25 cellular contexts compared by ENCODE assay signal in the genomic region with DNA sequence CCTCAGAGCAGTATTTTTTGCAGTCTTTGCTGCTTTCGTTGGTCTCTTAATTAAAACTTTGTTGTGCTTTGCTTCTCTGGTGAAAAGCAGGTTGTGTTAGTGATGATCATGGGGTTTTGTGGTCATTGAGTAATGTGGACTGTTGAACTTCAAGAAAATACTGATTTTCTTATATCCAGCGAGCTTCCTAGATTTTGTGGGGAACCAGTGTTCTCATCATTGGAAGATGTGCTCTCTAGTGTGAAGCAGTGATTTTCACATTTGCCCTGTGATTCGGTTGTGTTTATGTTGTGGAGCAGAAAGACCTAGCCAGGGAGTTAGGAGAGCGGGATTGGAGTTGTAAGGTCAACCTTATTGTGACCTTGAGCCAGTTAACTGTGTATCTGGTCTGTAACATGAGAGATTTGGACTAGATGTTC. TPM values are rescaled to one million over a fixed set of nuclear protein-coding genes. Genes with fewer than 3 reads are reported as not detected.
DNase-seq lines count a peak whose midpoint lies in the region; ATAC-seq and TF ChIP-seq lines count a peak whose summit lies in the region.
"Had no signal": no experiment of that assay in that cellular context is flagged by ENCODE, and none has a peak within 500 bp of the region (broad histone marks: within the 10 kb centered on the region; RNA-seq: fewer than 3 reads in every experiment).

No MANE protein-coding gene starts in this region.

- intact Hi-C loops in psoas muscle (cut with DNase I), result no loop called here

- H3K9me3 ChIP-seq in GM23248 (ENCODE audit: low read depth) (no peaks in the 10 kb centered on the region), fibroblast of lung (ENCODE audit: control insufficient read depth, insufficient read depth, low read depth, low read length) (no peaks in the 10 kb centered on the region), parathyroid adenoma (ENCODE audit: control insufficient read depth, low read length) (no peaks in the 10 kb centered on the region), psoas muscle (no peaks in the 10 kb centered on the region)
- H3K9me3 ChIP-seq: Caco-2, gastrocnemius medialis, upper lobe of right lung had no signal

- H3K4me2 ChIP-seq in GM23248 (ENCODE audit: unreplicated experiment), result peak overlapping the region; percentile 19
- H3K4me2 ChIP-seq in fibroblast of lung (ENCODE audit: extremely low read depth, insufficient read depth, low read length), result no peak overlapping the region
- peak overlapping the region; percentile 19 for H3K4me2 ChIP-seq in parathyroid adenoma (ENCODE audit: low read length)

- no peaks in the 10 kb centered on the region for H4K20me1 ChIP-seq in GM23248 (ENCODE audit: insufficient read depth)
- no peaks in the 10 kb centered on the region for H4K20me1 ChIP-seq in fibroblast of lung (ENCODE audit: control insufficient read depth, extremely low read depth, insufficient read depth, low read length)

- H2AFZ ChIP-seq in GM23248, result no peak overlapping the region
- no peak overlapping the region for H2AFZ ChIP-seq in fibroblast of lung (ENCODE audit: low read length)
- no peak overlapping the region for H2AFZ ChIP-seq in parathyroid adenoma

- no peaks in the 10 kb centered on the region for H3K9me2 ChIP-seq in GM23248 (ENCODE audit: insufficient read depth)

- H3K4me1 ChIP-seq in GM23248 (ENCODE audit: insufficient read depth), result peaks cover 74% of the 10 kb centered on the region
- peaks cover 6% of the 10 kb centered on the region for H3K4me1 ChIP-seq in fibroblast of lung (ENCODE audit: control insufficient read depth, extremely low read depth, insufficient read depth, low read length)
- H3K4me1 ChIP-seq in parathyroid adenoma, result no peaks in the 10 kb centered on the region
- peaks cover 3% of the 10 kb centered on the region for H3K4me1 ChIP-seq in psoas muscle
- H3K4me1 ChIP-seq: Caco-2 had no signal

- DNase-seq in GM23248, result no peak
- peak; percentile 61 for DNase-seq in SK-MEL-5 (ENCODE audit: low read depth, low spot score)
- peak; percentile 40 to 60 for DNase-seq in fibroblast of lung (ENCODE audit: low read depth in 2 of 2)
- DNase-seq in stimulated activated CD4-positive, alpha-beta T cell treated with anti-CD3 and anti-CD28 coated beads, Interleukin-15, amount 100 ng/mL, for 24 hours, result no peak
- DNase-seq in NK-92 (lab: John Stamatoyannopoulos, UW; ENCODE audit: unreplicated experiment), result no peak
- DNase-seq in psoas muscle, result no peak
- no peak for DNase-seq in C1 segment of cervical spinal cord (lab: John Stamatoyannopoulos, UW)
- DNase-seq: activated CD4-positive, alpha-beta T cell treated with anti-CD3 and anti-CD28 coated beads, Interleukin-2, amount 10 ng/mL, durations not matched to agents 24 days and 14 days; activated naive CD4-positive, alpha-beta T cell treated with anti-CD3 and anti-CD28 coated beads, Interleukin-2, amount 50 U/mL, for 16 hours; activated T-cell treated with anti-CD3 and anti-CD28 coated beads, Interleukin-2, amount 50 U/mL, for 72 hours; Caco-2; central memory CD4-positive, alpha-beta T cell; dorsolateral prefrontal cortex; gastrocnemius medialis; hypothalamus; left ventricle myocardium inferior; midbrain; natural killer cell; NCI-H1694; NCI-H526 treated with DMSO at 0.1 percent for 48 hours; posterior cingulate gyrus; upper lobe of right lung had no signal

- 75 to 76% methylated on average over 4 of the region's 4 CpGs for WGBS in GM23248 (ENCODE audit: low coverage in 1 of 2, low lambda C conversion rate in 2 of 2, missing lambda C conversion rate in 2 of 2), 2 experiments
- WGBS in psoas muscle, 3 donors, result 49 to 70% (median 60%) methylated on average over 4 of the region's 4 CpGs

- H3K4me3 ChIP-seq in GM23248 (no peak overlapping the region), fibroblast of lung (replicated peaks in 1 of 4; ENCODE audit: control extremely low read depth in 1 of 4, insufficient read depth in 1 of 4, low read depth in 3 of 4, low read length in 4 of 4) (no peak overlapping the region), parathyroid adenoma (ENCODE audit: low read depth, low read length) (no peak overlapping the region), psoas muscle (no peak overlapping the region)
- H3K4me3 ChIP-seq: BLaER1 treated with 17β-estradiol and CSF1 and Interleukin-3, amounts not matched to agents 10 nM and 100 nM; dorsolateral prefrontal cortex; gastrocnemius medialis; left ventricle myocardium inferior; upper lobe of right lung had no signal

- in situ Hi-C loops in GM23248 (cut with MboI), result no loop called here
- in situ Hi-C loops in SK-MEL-5 (cut with HindIII; ENCODE audit: low pct_unique_long_range_greater_than_20kb, low sequenced_read_pairs), result no loop called here

- no peak for ATAC-seq in psoas muscle
- ATAC-seq: activated T-cell treated with anti-CD3 and anti-CD28 coated beads, Interleukin-2, amount 50 U/mL, for 72 hours; gastrocnemius medialis; natural killer cell; upper lobe of right lung had no signal

- H3K9ac ChIP-seq in GM23248 (no peak overlapping the region), fibroblast of lung (ENCODE audit: insufficient read depth, low read length) (no peak overlapping the region), parathyroid adenoma (no peak overlapping the region)
- H3K9ac ChIP-seq: BLaER1 treated with 17β-estradiol and CSF1 and Interleukin-3, amounts not matched to agents 10 nM and 100 nM had no signal

- peaks cover 100% of the 10 kb centered on the region for H3K79me2 ChIP-seq in GM23248 (ENCODE audit: insufficient read depth)
- peaks cover 73% of the 10 kb centered on the region for H3K79me2 ChIP-seq in fibroblast of lung (ENCODE audit: control insufficient read depth, insufficient read depth, low read length)
- peaks cover 12% of the 10 kb centered on the region for H3K79me2 ChIP-seq in parathyroid adenoma

- no peak for TF ChIP-seq CTCF in fibroblast of lung (conservative IDR thresholded peaks at IDR 0.05 in 1 of 2, IDR thresholded peaks at IDR 0.05 in 1 of 2; ENCODE audit: low read depth in 1 of 2, low read length in 2 of 2)
- TF ChIP-seq CTCF in parathyroid adenoma (IDR thresholded peaks at IDR 0.05), result no peak
- no peak for TF ChIP-seq CTCF in psoas muscle (IDR thresholded peaks at IDR 0.05)

- H3K36me3 ChIP-seq in GM23248 (ENCODE audit: low read depth) (no peaks in the 10 kb centered on the region), fibroblast of lung (ENCODE audit: control insufficient read depth, insufficient read depth, low read length) (no peaks in the 10 kb centered on the region), parathyroid adenoma (ENCODE audit: control insufficient read depth, insufficient read depth, low read length) (no peaks in the 10 kb centered on the region), psoas muscle (ENCODE audit: insufficient read depth in 1 of 2, low read depth in 1 of 2) (no peaks in the 10 kb centered on the region)
- H3K36me3 ChIP-seq: gastrocnemius medialis, left ventricle myocardium inferior, upper lobe of right lung had no signal

- H3K27ac ChIP-seq in GM23248 (peak overlapping the region; percentile 79), fibroblast of lung (ENCODE audit: insufficient read depth, low read length) (no peak overlapping the region), parathyroid adenoma (no peak overlapping the region), psoas muscle (no peak overlapping the region)
- H3K27ac ChIP-seq: BLaER1 treated with 17β-estradiol and CSF1 and Interleukin-3, amounts not matched to agents 10 nM and 100 nM; dorsolateral prefrontal cortex; gastrocnemius medialis; upper lobe of right lung; VCaP had no signal

- H3F3A ChIP-seq in GM23248 (ENCODE audit: insufficient read depth), result peaks cover 52% of the 10 kb centered on the region

- no peaks in the 10 kb centered on the region for H3K27me3 ChIP-seq in GM23248 (replicated peaks; ENCODE audit: insufficient read depth)
- no peaks in the 10 kb centered on the region for H3K27me3 ChIP-seq in fibroblast of lung (ENCODE audit: control insufficient read depth, insufficient read depth, low read length)
- no peaks in the 10 kb centered on the region for H3K27me3 ChIP-seq in parathyroid adenoma (ENCODE audit: control insufficient read depth, insufficient read depth, low read length)
- H3K27me3 ChIP-seq in psoas muscle (ENCODE audit: insufficient read depth in 3 of 3, low read length in 2 of 3), result no peaks in the 10 kb centered on the region
- H3K27me3 ChIP-seq: BLaER1 treated with 17β-estradiol and CSF1 and Interleukin-3, amounts not matched to agents 10 nM and 100 nM; dorsolateral prefrontal cortex; gastrocnemius medialis; upper lobe of right lung had no signal

RNA-seq across cellular contexts. Expression of a gene that starts 12.4 kb away (rescaled TPM):
- 49.6 and 54.1 TPM in 2 replicates for total RNA-seq in GM23248 (2014; rRNA removed; shearing (Covaris generic))
- 8.8 and 10.9 TPM in 2 replicates for polyA plus RNA-seq in GM23248 (2016; fragmentation: Nextera tagmentation; extraction: Ambion mirVana)
- total RNA-seq in SK-MEL-5 (2014; rRNA removed; shearing (Covaris generic)), result 16.1 and 17.6 TPM in 2 replicates
- 18.8 and 26.4 TPM in 2 replicates for polyA plus RNA-seq in SK-MEL-5 (2015; cell fraction: cytosol; rRNA removed)
- 36.2 and 40.4 TPM in 2 replicates for polyA plus RNA-seq in SK-MEL-5 (2015; cell fraction: nucleus; rRNA removed)
- total RNA-seq in fibroblast of lung, result 16.4 and 19.2 TPM in 2 replicates
- 19.9 and 24.0 TPM in 2 replicates for polyA plus RNA-seq in fibroblast of lung
- polyA plus RNA-seq in fibroblast of lung (2012), result 10.2 and 11.4 TPM in 2 replicates
- 10.2 and 14.3 TPM in 2 replicates for polyA minus RNA-seq in fibroblast of lung (ENCODE audit: low replicate concordance)
- total RNA-seq in psoas muscle, result 1 to 10 TPM; 2.5 to 9.0 (median 4.1) TPM
- 1 to 10 TPM; 1.6 to 3.3 (median 2.0) TPM for polyA plus RNA-seq in psoas muscle

Comparison
In these comparisons a context has a peak if more than half of its experiments do, and no peak if none do; other contexts are left out.
1. DNase-seq: peak in SK-MEL-5 (single experiment) and fibroblast of lung (2 of 2); none in GM23248 (single experiment), stimulated activated CD4-positive, alpha-beta T cell treated with anti-CD3 and anti-CD28 coated beads, Interleukin-15, amount 100 ng/mL, for 24 hours (single experiment), NK-92 (single experiment), psoas muscle (0 of 2) and C1 segment of cervical spinal cord (0 of 14).